ENCODE assay signal across 26 cellular contexts in genomic region chr7:1873421-1873820, GRCh38.
DNase-seq lines count a peak whose midpoint lies in the region; ATAC-seq, FAIRE-seq and TF ChIP-seq lines count a peak whose summit lies in the region.
"Had no signal": no experiment of that assay in that cellular context is flagged by ENCODE, and none has a peak within 500 bp of the region (broad histone marks: within the 10 kb centered on the region; RNA-seq: fewer than 3 reads in every experiment).

No MANE protein-coding gene starts in this region.

- H3K14ac ChIP-seq in H1 (ENCODE audit: insufficient read length) (no peak overlapping the region), neuronal stem cell (ENCODE audit: low read length) (no peak overlapping the region)

- H3K23ac ChIP-seq in H1 (ENCODE audit: insufficient read length) (no peak overlapping the region), neuronal stem cell (ENCODE audit: low read depth, low read length, poor library complexity) (peak overlapping the region; percentile 93)

- H2BK5ac ChIP-seq in H1 (ENCODE audit: low read depth, low read length), result peak overlapping the region; percentile 35; the same call in 1 of the 2 replicates
- no peak overlapping the region for H2BK5ac ChIP-seq in neuronal stem cell (ENCODE audit: low read length)

- no peak for FAIRE-seq in HepG2 (lab: Jason Lieb, UNC)
- FAIRE-seq in H1 (lab: Jason Lieb, UNC), result no peak
- FAIRE-seq: A549, GM12878, GM12892, GM18507 had no signal

- DNase-seq in HepG2 (ENCODE audit: low spot score), result no peak
- no peak for DNase-seq in right lobe of liver
- DNase-seq in H1 (ENCODE audit: low read depth in 1 of 2, low spot score in 2 of 2), result no peak
- no peak for DNase-seq in neuronal stem cell (ENCODE audit: low spot score)
- no peak for DNase-seq in aorta
- DNase-seq in NCI-H1930 (lab: John Stamatoyannopoulos, UW), result no peak
- DNase-seq in NCI-H2029 treated with DMSO at 0.1 percent for 48 hours (lab: John Stamatoyannopoulos, UW), result no peak
- DNase-seq: AML-193; CD4-positive, alpha-beta memory T cell; CD4-positive, CD25-positive, alpha-beta regulatory T cell; CD8-positive, alpha-beta memory T cell; COR-L47; DMS 273 treated with DMSO at 0.1 percent for 48 hours; DMS153; DMS53; DMS79; DND-41; EL; GDM1 had no signal

- H3K4me3 ChIP-seq in HepG2 (replicated peaks in 1 of 3; ENCODE audit: insufficient read depth in 1 of 3, low read depth in 2 of 3, low read length in 3 of 3) (no peak overlapping the region), right lobe of liver (no peak overlapping the region), H1 (ENCODE audit: extremely low read depth in 1 of 4, insufficient read depth in 2 of 4, low read depth in 3 of 4, low read length in 4 of 4) (no peak overlapping the region), neuronal stem cell (ENCODE audit: low read length in 2 of 2) (no peak overlapping the region), aorta (ENCODE audit: low read length in 2 of 2) (no peak overlapping the region)
- H3K4me3 ChIP-seq: A549; BLaER1 treated with 17β-estradiol and CSF1 and Interleukin-3, amounts not matched to agents 10 nM and 100 nM; GM12878 had no signal

- H3K79me1 ChIP-seq in H1 (ENCODE audit: low read depth, low read length), result peaks cover 4% of the 10 kb centered on the region; the same call in 1 of the 2 replicates
- H3K79me1 ChIP-seq in neuronal stem cell (ENCODE audit: low read depth, low read length), result peaks cover 12% of the 10 kb centered on the region

- peak overlapping the region; percentile 71 for H3K27ac ChIP-seq in HepG2 (ENCODE audit: extremely low read length, insufficient read depth, low read length)
- no peak overlapping the region for H3K27ac ChIP-seq in right lobe of liver
- H3K27ac ChIP-seq in H1 (ENCODE audit: low read depth, low read length), result no peak overlapping the region
- H3K27ac ChIP-seq in neuronal stem cell (replicated peaks; ENCODE audit: low read length), result no peak overlapping the region
- H3K27ac ChIP-seq in aorta (ENCODE audit: low read depth in 1 of 2, low read length in 2 of 2), result no peak overlapping the region
- H3K27ac ChIP-seq: 22Rv1; A549; BLaER1 treated with 17β-estradiol and CSF1 and Interleukin-3, amounts not matched to agents 10 nM and 100 nM; C4-2B had no signal

- H2AK5ac ChIP-seq in H1 (ENCODE audit: low read depth, low read length) (no peak overlapping the region), neuronal stem cell (ENCODE audit: low read depth, low read length) (no peak overlapping the region)

- intact Hi-C loops in HepG2 (cut with micrococcal nuclease; ENCODE audit: unreplicated experiment) (no loop called here), right lobe of liver (cut with DNase I) (no loop called here), aorta (cut with DNase I) (no loop called here)

- no peaks in the 10 kb centered on the region; the same call in 1 of the 2 replicates for H3K23me2 ChIP-seq in H1 (ENCODE audit: low read depth, low read length)

- H3K4me2 ChIP-seq in HepG2 (ENCODE audit: low read depth, low read length) (no peak overlapping the region), H1 (ENCODE audit: insufficient read depth in 1 of 2, low read depth in 2 of 2, low read length in 2 of 2) (no peak overlapping the region), neuronal stem cell (ENCODE audit: insufficient read depth, low read length, poor library complexity, severe bottlenecking) (no peak overlapping the region)
- H3K4me2 ChIP-seq: A549; BLaER1 treated with 17β-estradiol and CSF1 and Interleukin-3, amounts not matched to agents 10 nM and 100 nM had no signal

- H3K18ac ChIP-seq in H1 (ENCODE audit: extremely low read depth, low read length) (no peak overlapping the region), neuronal stem cell (ENCODE audit: low read length) (peak overlapping the region; percentile 28)

- no peak for TF ChIP-seq RAD21 in HepG2 (CRISPR knock-in tag; IDR thresholded peaks at IDR 0.05)
- no peak for TF ChIP-seq RAD21 in H1 (IDR thresholded peaks at IDR 0.05 in 1 of 2, conservative IDR thresholded peaks at IDR 0.05 in 1 of 2; ENCODE audit: low read depth in 2 of 2, low read length in 2 of 2)

- no peak for TF ChIP-seq EP300 in HepG2 (IDR thresholded peaks at IDR 0.05; ENCODE audit: low read depth in 2 of 2, low read length in 2 of 2)
- no peak for TF ChIP-seq EP300 in HepG2 (CRISPR knock-in tag; IDR thresholded peaks at IDR 0.05; ENCODE audit: borderline replicate concordance)
- TF ChIP-seq EP300 in H1 (IDR thresholded peaks at IDR 0.05; ENCODE audit: borderline replicate concordance in 1 of 2, low read depth in 2 of 2, low read length in 2 of 2), result no peak

- no TSS peak for BruUV-seq in HepG2 (replicated peaks; lab: Mats Ljungman, UMichigan)

- ATAC-seq in HepG2 (no peak), right lobe of liver (no peak), aorta (ENCODE audit: low FRiP score) (peak; percentile 19)
- ATAC-seq: A549, GM12878 had no signal

- H3K79me2 ChIP-seq in HepG2 (ENCODE audit: insufficient read depth, low read length), result no peaks in the 10 kb centered on the region
- no peaks in the 10 kb centered on the region; a peak in 1 of 4 replicates for H3K79me2 ChIP-seq in H1 (ENCODE audit: control insufficient read depth in 1 of 2, insufficient read depth in 2 of 2, low read length in 2 of 2)

- H3K9ac ChIP-seq in HepG2 (ENCODE audit: insufficient read depth, low read depth, low read length), result no peak overlapping the region
- no peak overlapping the region for H3K9ac ChIP-seq in H1 (replicated peaks in 1 of 4; ENCODE audit: extremely low read depth in 1 of 4, low read depth in 3 of 4, low read length in 3 of 4)
- no peak overlapping the region for H3K9ac ChIP-seq in neuronal stem cell (ENCODE audit: low read depth, low read length, poor library complexity)
- H3K9ac ChIP-seq: BLaER1 treated with 17β-estradiol and CSF1 and Interleukin-3, amounts not matched to agents 10 nM and 100 nM had no signal

- H2BK15ac ChIP-seq in H1 (ENCODE audit: low read length) (no peak overlapping the region), neuronal stem cell (ENCODE audit: low read length) (no peak overlapping the region)

- H2BK20ac ChIP-seq in H1 (ENCODE audit: low read length), result no peak overlapping the region

- H3K9me3 ChIP-seq in HepG2 (ENCODE audit: low read length) (no peaks in the 10 kb centered on the region), right lobe of liver (no peaks in the 10 kb centered on the region), H1 (ENCODE audit: insufficient read depth in 2 of 2, low read depth in 1 of 2, low read length in 1 of 2) (peaks cover 0 to 11% of the 10 kb centered on the region in 2 experiments; a peak in 1 of 4 replicates), neuronal stem cell (replicated peaks in 1 of 2; ENCODE audit: control insufficient read depth in 2 of 2, insufficient read depth in 1 of 2, low read depth in 1 of 2, low read length in 2 of 2) (peaks cover 0 to 7% of the 10 kb centered on the region in 2 donors), aorta (ENCODE audit: control insufficient read depth, low read length) (no peaks in the 10 kb centered on the region)
- H3K9me3 ChIP-seq: A549 had no signal

- no peak for TF ChIP-seq CTCF in HepG2 (CRISPR knock-in tag; IDR thresholded peaks at IDR 0.05)
- no peak for TF ChIP-seq CTCF in right lobe of liver (IDR thresholded peaks at IDR 0.05)
- no peak for TF ChIP-seq CTCF in H1 (IDR thresholded peaks at IDR 0.05; ENCODE audit: control extremely low read depth in 1 of 3, insufficient read depth in 1 of 3, low read depth in 1 of 3, low read length in 3 of 3)

- H4K20me1 ChIP-seq in HepG2 (ENCODE audit: insufficient read depth, low read length), result no peaks in the 10 kb centered on the region
- H4K20me1 ChIP-seq in H1 (replicated peaks in 1 of 2; ENCODE audit: control insufficient read depth in 1 of 2, insufficient read depth in 2 of 2, low read length in 2 of 2), result peaks cover under 1 to 2% of the 10 kb centered on the region in 2 experiments

- no peak overlapping the region for H4K5ac ChIP-seq in H1 (ENCODE audit: insufficient read length, low read depth, low read length)

- POLR2A ChIA-PET in HepG2 (lab: Yijun Ruan, JAX) (no interaction called here), H1 (lab: Charles Lee; ENCODE audit: partially characterized antibody) (no interaction called here)

- H3K36me3 ChIP-seq in HepG2 (replicated peaks in 1 of 2; ENCODE audit: control insufficient read depth in 1 of 2, insufficient read depth in 2 of 2, low read length in 2 of 2) (no peaks in the 10 kb centered on the region), right lobe of liver (no peaks in the 10 kb centered on the region), H1 (ENCODE audit: control insufficient read depth in 2 of 4, insufficient read depth in 4 of 4, low read length in 3 of 4) (no peaks in the 10 kb centered on the region), neuronal stem cell (replicated peaks in 1 of 2; ENCODE audit: control insufficient read depth in 2 of 2, insufficient read depth in 2 of 2, low read length in 2 of 2) (no peaks in the 10 kb centered on the region), aorta (ENCODE audit: control insufficient read depth in 1 of 2, insufficient read depth in 2 of 2, low read length in 1 of 2) (no peaks in the 10 kb centered on the region)

- H3K4me1 ChIP-seq in HepG2 (ENCODE audit: insufficient read depth, low read length) (peaks cover 57% of the 10 kb centered on the region), right lobe of liver (peaks cover 0 to 10% (median 2%) of the 10 kb centered on the region in 4 donors), H1 (replicated peaks in 1 of 4; ENCODE audit: control insufficient read depth in 3 of 4, insufficient read depth in 4 of 4, low read length in 3 of 4) (no peaks in the 10 kb centered on the region; a peak in 1 of 7 replicates), neuronal stem cell (ENCODE audit: control insufficient read depth in 2 of 2, insufficient read depth in 1 of 2, low read depth in 1 of 2, low read length in 2 of 2) (peaks cover 2 to 7% of the 10 kb centered on the region in 2 donors), aorta (ENCODE audit: control insufficient read depth in 1 of 2, insufficient read depth in 2 of 2, low read length in 2 of 2) (no peaks in the 10 kb centered on the region)
- H3K4me1 ChIP-seq: A549 had no signal

- no peak overlapping the region for H4K8ac ChIP-seq in H1 (ENCODE audit: extremely low read depth, insufficient read depth, low read length)
- H4K8ac ChIP-seq in neuronal stem cell (ENCODE audit: low read depth, low read length), result no peak overlapping the region

- in situ Hi-C loops in HepG2 (cut with HindIII; ENCODE audit: extremely low pct_ligation_motif_present, low pct_unique_long_range_greater_than_20kb), result loop anchor here (5.0 kb wide), 1 partner anchor 61 kb away; no protein-coding TSS in a partner anchor

- WGBS in HepG2 (ENCODE audit: low lambda C conversion rate), result 100% methylated on average over 7 of the region's 13 CpGs
- WGBS in right lobe of liver (ENCODE audit: insufficient coverage, low coverage, low lambda C conversion rate, missing lambda C conversion rate), result 100% methylated on average over 2 of the region's 13 CpGs
- WGBS in H1 (ENCODE audit: extremely low coverage in 1 of 2, insufficient coverage in 1 of 2, insufficient read length in 1 of 2, insufficient replicate concordance in 2 of 2, low coverage in 1 of 2, low lambda C conversion rate in 2 of 2, missing lambda C conversion rate in 1 of 2), 2 experiments, result 95% methylated on average over 8 of the region's 13 CpGs; no CpG with 5 or more reads in 1 of the 2 experiments
- WGBS in neuronal stem cell (ENCODE audit: extremely low coverage in 2 of 2, insufficient read length in 2 of 2, insufficient replicate concordance in 1 of 2), 2 donors, result no CpG with 5 or more reads among the region's 13 CpGs
- WGBS in aorta, 2 donors, result 95 to 96% methylated on average over 12 to 13 of the region's 13 CpGs

- H3K56ac ChIP-seq in H1 (replicated peaks; ENCODE audit: insufficient read length, low read depth, low read length), result no peak overlapping the region

- no peaks in the 10 kb centered on the region for H3K27me3 ChIP-seq in HepG2 (ENCODE audit: control insufficient read depth in 1 of 2, insufficient read depth in 2 of 2, low read length in 2 of 2)
- no peaks in the 10 kb centered on the region for H3K27me3 ChIP-seq in right lobe of liver
- H3K27me3 ChIP-seq in H1 (replicated peaks in 1 of 4; ENCODE audit: control insufficient read depth in 3 of 4, extremely low read depth in 1 of 4, insufficient read depth in 3 of 4, low read length in 3 of 4), result no peaks in the 10 kb centered on the region
- no peaks in the 10 kb centered on the region for H3K27me3 ChIP-seq in neuronal stem cell (ENCODE audit: control insufficient read depth in 3 of 3, insufficient read depth in 3 of 3, low read depth in 1 of 3, low read length in 3 of 3)
- no peaks in the 10 kb centered on the region for H3K27me3 ChIP-seq in aorta (ENCODE audit: control insufficient read depth in 1 of 2, insufficient read depth in 2 of 2, low read length in 1 of 2)
- H3K27me3 ChIP-seq: BLaER1 treated with 17β-estradiol and CSF1 and Interleukin-3, amounts not matched to agents 10 nM and 100 nM had no signal

- no peak overlapping the region for H2BK120ac ChIP-seq in H1 (replicated peaks; ENCODE audit: low read depth, low read length)
- H2BK120ac ChIP-seq in neuronal stem cell (ENCODE audit: low read depth, low read length), result no peak overlapping the region

- H2AFZ ChIP-seq in HepG2 (ENCODE audit: low read length) (no peak overlapping the region), H1 (ENCODE audit: low read length) (no peak overlapping the region), neuronal stem cell (ENCODE audit: low read length) (no peak overlapping the region)

- CTCF ChIA-PET in HepG2 (lab: Yijun Ruan, JAX; ENCODE audit: low intra/inter-chr PET ratio, low total read pairs), result no interaction called here
- CTCF ChIA-PET in H1 (lab: Charles Lee; ENCODE audit: partially characterized antibody), result interaction anchor here (1.3 kb wide), 1 partner anchor 13 kb away, joined by 3 read pairs; no protein-coding TSS in a partner anchor

- H2BK12ac ChIP-seq in H1 (ENCODE audit: low read depth, low read length), result no peak overlapping the region
- H2BK12ac ChIP-seq in neuronal stem cell (ENCODE audit: low read length), result no peak overlapping the region

- TF ChIP-seq POLR2A in HepG2 (IDR thresholded peaks at IDR 0.05; ENCODE audit: insufficient read depth in 1 of 2, low read depth in 2 of 2, low read length in 2 of 2) (no peak), right lobe of liver (IDR thresholded peaks at IDR 0.05) (no peak), H1 (IDR thresholded peaks at IDR 0.05; ENCODE audit: control extremely low read depth in 1 of 2, low read depth in 2 of 2, low read length in 2 of 2) (no peak)

- H4K91ac ChIP-seq in H1 (replicated peaks; ENCODE audit: insufficient read length, low read length) (no peak overlapping the region), neuronal stem cell (ENCODE audit: low read depth, low read length, poor library complexity) (no peak overlapping the region)

- H3K4ac ChIP-seq in H1 (replicated peaks; ENCODE audit: insufficient read length, low read depth, low read length) (peak overlapping the region; percentile 53), neuronal stem cell (ENCODE audit: low read length) (no peak overlapping the region)
